ENCODE assay signal across 8 cellular contexts in the genomic region with DNA sequence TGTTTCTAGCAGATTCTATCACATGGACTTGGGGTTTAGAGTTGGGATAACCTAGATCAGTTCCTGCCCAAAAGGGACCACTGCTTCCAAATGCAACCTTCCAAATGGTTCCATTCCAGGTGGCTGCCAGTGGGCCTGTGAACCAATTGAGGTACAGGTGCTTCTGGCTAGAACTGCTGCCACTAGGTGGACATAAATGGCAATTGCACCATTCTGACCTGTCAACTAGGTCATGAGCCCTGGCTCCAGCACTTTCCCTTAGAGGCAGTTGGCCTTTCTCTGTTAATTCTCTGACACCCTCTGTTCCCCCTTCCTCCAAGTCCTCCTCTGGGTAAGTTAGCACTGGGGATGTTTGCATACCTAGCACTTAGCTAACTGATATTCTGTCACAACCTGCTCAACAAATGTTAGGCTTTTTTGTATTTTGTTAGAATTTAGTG. TPM values are rescaled to one million over a fixed set of nuclear protein-coding genes. Genes with fewer than 3 reads are reported as not detected.
DNase-seq lines count a peak whose midpoint lies in the region; ATAC-seq, FAIRE-seq and TF ChIP-seq lines count a peak whose summit lies in the region.

No MANE protein-coding gene starts in this region.

- H3K9ac ChIP-seq in Loucy (ENCODE audit: low read depth, low read length, poor library complexity, severe bottlenecking) (peak overlapping the region; percentile 24), astrocyte (ENCODE audit: low read length) (no peak overlapping the region)

- H3K36me3 ChIP-seq in Loucy (ENCODE audit: insufficient read depth, low read length): no peaks in the 10 kb centered on the region
- H3K36me3 ChIP-seq in astrocyte (ENCODE audit: insufficient read depth, low read length): no peaks in the 10 kb centered on the region

- no peak overlapping the region for H3K27ac ChIP-seq in astrocyte (ENCODE audit: low read depth, low read length)

- H3K79me2 ChIP-seq in Loucy (ENCODE audit: insufficient read depth, low read length) (no peaks in the 10 kb centered on the region), astrocyte (ENCODE audit: insufficient read depth, low read length) (no peaks in the 10 kb centered on the region)

- H3K9me3 Mint-ChIP-seq in Calu3 (ENCODE audit: low read depth, unreplicated experiment) (no peaks in the 10 kb centered on the region), astrocyte (ENCODE audit: unreplicated experiment) (peaks cover 9% of the 10 kb centered on the region)

- H4K20me1 ChIP-seq in Loucy (ENCODE audit: insufficient read depth, low read length, poor library complexity, severe bottlenecking) (no peaks in the 10 kb centered on the region), astrocyte (ENCODE audit: insufficient read depth, low read length) (no peaks in the 10 kb centered on the region)

- CTCF ChIA-PET in Calu3 (lab: Charles Lee): no interaction called here

- H3K27me3 Mint-ChIP-seq in Calu3 (ENCODE audit: unreplicated experiment) (peaks cover 11% of the 10 kb centered on the region), astrocyte (ENCODE audit: low read depth, unreplicated experiment) (peaks cover 14% of the 10 kb centered on the region)

- no peak overlapping the region for H3K4me3 Mint-ChIP-seq in Calu3 (ENCODE audit: low read depth, unreplicated experiment)
- H3K4me3 Mint-ChIP-seq in astrocyte (ENCODE audit: unreplicated experiment): no peak overlapping the region

- H3K4me1 ChIP-seq in Loucy (ENCODE audit: insufficient read depth, low read length, poor library complexity, severe bottlenecking) (peaks cover 23% of the 10 kb centered on the region), astrocyte (ENCODE audit: insufficient read depth, low read length) (no peaks in the 10 kb centered on the region)

- BruUV-seq in Calu3 (replicated peaks; lab: Mats Ljungman, UMichigan): no TSS peak

- no peaks in the 10 kb centered on the region for H3K9me2 ChIP-seq in Loucy (replicated peaks; ENCODE audit: low read depth, low read length)

- H3K4me2 ChIP-seq in Loucy (ENCODE audit: low read depth, low read length, poor library complexity, severe bottlenecking): peak overlapping the region; percentile 18
- H3K4me2 ChIP-seq in astrocyte (ENCODE audit: low read length): no peak overlapping the region

- DNase-seq in Calu3: peak; percentile 33
- DNase-seq in T follicular helper cell (ENCODE audit: low read depth): peak; percentile 26
- peak; percentile 3 for DNase-seq in astrocyte (ENCODE audit: low read depth)
- DNase-seq in left lobe of liver (ENCODE audit: low spot score): peak; percentile 58
- DNase-seq in stimulated activated CD8-positive, alpha-beta memory T cell treated with anti-CD3 and anti-CD28 coated beads, Interleukin-7, amount 100 ng/mL, for 4 hours (ENCODE audit: low read depth in 2 of 2): peak; percentile 15 to 35
- no peak for DNase-seq in DMS79 (lab: John Stamatoyannopoulos, UW)

- FAIRE-seq in astrocyte (lab: Jason Lieb, UNC): no peak

- H2AFZ ChIP-seq in Loucy (ENCODE audit: low read length) (peak overlapping the region; percentile 66), astrocyte (ENCODE audit: low read depth, low read length) (no peak overlapping the region)

- no peaks in the 10 kb centered on the region for H3K27me3 ChIP-seq in Loucy (ENCODE audit: insufficient read depth, low read length, poor library complexity, severe bottlenecking)
- H3K27me3 ChIP-seq in astrocyte (ENCODE audit: insufficient read depth, low read length): peaks cover 12% of the 10 kb centered on the region

- intact Hi-C loops in Calu3 (cut with micrococcal nuclease; ENCODE audit: unreplicated experiment): no loop called here

- H3F3A ChIP-seq in Loucy (ENCODE audit: low read depth): no peaks in the 10 kb centered on the region

- H3K36me3 Mint-ChIP-seq in Calu3 (ENCODE audit: insufficient read depth, unreplicated experiment) (no peaks in the 10 kb centered on the region), astrocyte (ENCODE audit: low read depth, unreplicated experiment) (no peaks in the 10 kb centered on the region)

- no peaks in the 10 kb centered on the region for H3K4me1 Mint-ChIP-seq in Calu3 (ENCODE audit: low read depth, unreplicated experiment)
- peaks cover 5% of the 10 kb centered on the region for H3K4me1 Mint-ChIP-seq in astrocyte (ENCODE audit: low read depth, unreplicated experiment)

- H3K9me3 ChIP-seq in Loucy (ENCODE audit: insufficient read depth, low read depth, low read length) (no peaks in the 10 kb centered on the region), astrocyte (ENCODE audit: insufficient read depth, low read depth, low read length) (no peaks in the 10 kb centered on the region)

- TF ChIP-seq CTCF in Calu3 (IDR thresholded peaks at IDR 0.05; ENCODE audit: unreplicated experiment) (peak; percentile 52), Loucy (conservative IDR thresholded peaks at IDR 0.05; ENCODE audit: low read length) (peak; percentile 87), astrocyte (IDR thresholded peaks at IDR 0.05; ENCODE audit: insufficient read depth, low read depth, low read length) (peak; percentile 43)

- ATAC-seq in GM21447 (IDR thresholded peaks at IDR 0.05; ENCODE audit: unreplicated experiment) (peak; percentile 76), left lobe of liver (peak; percentile 100)

- H3K27ac Mint-ChIP-seq in Calu3 (ENCODE audit: unreplicated experiment) (no peak overlapping the region), astrocyte (ENCODE audit: unreplicated experiment) (no peak overlapping the region)

- H3K4me3 ChIP-seq in Loucy (ENCODE audit: low read length, poor library complexity, severe bottlenecking): no peak overlapping the region
- H3K4me3 ChIP-seq in astrocyte (ENCODE audit: insufficient read depth, low read depth, low read length): no peak overlapping the region

RNA-seq across cellular contexts. Expression of a gene that starts 16.6 kb away (rescaled TPM):
- total RNA-seq in Calu3 (2022) (not detected in 2 replicates), astrocyte (not detected in 2 replicates), left lobe of liver (0.33 TPM)

RNA-seq across cellular contexts. Expression of a gene that starts 28.6 kb away (rescaled TPM):
- total RNA-seq in Calu3 (2022) (118 and 135 TPM in 2 replicates), astrocyte (78.3 and 98.5 TPM in 2 replicates), left lobe of liver (29.0 TPM)

RNA-seq across cellular contexts. Expression of a gene that starts 32.3 kb away (rescaled TPM):
- 4.8 and 5.0 TPM in 2 replicates for total RNA-seq in Calu3 (2022)
- total RNA-seq in astrocyte: 8.5 and 8.8 TPM in 2 replicates
- 5.1 TPM for total RNA-seq in left lobe of liver
